ENCODE assay signal across 9 cellular contexts in the genomic region with DNA sequence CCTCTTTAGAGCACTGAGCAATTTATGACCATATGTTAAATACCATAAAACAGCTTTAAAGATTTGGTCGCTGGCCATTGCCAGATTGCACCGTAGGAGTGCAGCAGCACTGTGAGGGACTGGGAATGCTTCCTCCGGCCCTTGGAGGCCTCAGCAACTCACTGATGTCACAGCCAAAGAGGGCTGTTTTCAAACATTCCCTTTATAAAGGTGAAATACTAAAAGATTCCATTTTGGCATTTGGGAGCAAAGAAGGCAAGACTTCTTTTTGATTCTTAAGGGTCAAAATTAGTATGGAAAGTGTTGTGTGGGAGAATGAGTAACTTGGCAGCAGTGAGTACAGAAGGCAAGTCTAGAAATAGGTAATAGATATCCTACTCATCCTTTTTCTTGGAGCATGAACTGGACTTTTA.
DNase-seq lines count a peak whose midpoint lies in the region; ATAC-seq, FAIRE-seq and TF ChIP-seq lines count a peak whose summit lies in the region.
"Had no signal": no experiment of that assay in that cellular context is flagged by ENCODE, and none has a peak within 500 bp of the region (broad histone marks: within the 10 kb centered on the region; RNA-seq: fewer than 3 reads in every experiment).

No MANE protein-coding gene starts in this region.

- H3K4ac ChIP-seq in IMR-90 (ENCODE audit: low read depth, low read length) = peak overlapping the region; percentile 12; the same call in 1 of the 2 replicates

- H3K4me1 ChIP-seq in A549 (peaks cover 63% of the 10 kb centered on the region), IMR-90 (ENCODE audit: control insufficient read depth, insufficient read depth, low read length) (peaks cover 14% of the 10 kb centered on the region), mucosa of descending colon (ENCODE audit: low read depth) (peaks cover 10% of the 10 kb centered on the region)

- H2BK15ac ChIP-seq in IMR-90 (ENCODE audit: low read depth, low read length) = peak overlapping the region; percentile 17; the same call in 1 of the 3 replicates

- no peak for TF ChIP-seq EP300 in A549 (IDR thresholded peaks at IDR 0.05)

- H4K5ac ChIP-seq in IMR-90 (ENCODE audit: low read depth, low read length) = no peak overlapping the region

- WGBS in A549 (ENCODE audit: missing lambda C conversion rate) = 2% methylated on average over 3 of the region's 3 CpGs
- WGBS in IMR-90 (ENCODE audit: extremely low coverage in 2 of 2, insufficient read length in 1 of 2), 2 experiments = no CpG with 5 or more reads among the region's 3 CpGs

- H3K27ac Mint-ChIP-seq in MCF 10A (ENCODE audit: low read depth, unreplicated experiment) = peak overlapping the region; percentile 93

- BruUV-seq in IMR-90 (replicated peaks; lab: Mats Ljungman, UMichigan) (no TSS peak), MCF 10A (replicated peaks; lab: Mats Ljungman, UMichigan) (TSS peak; percentile 69)

- H3K9me1 ChIP-seq in IMR-90 (ENCODE audit: insufficient read depth, low read length) = peaks cover 3% of the 10 kb centered on the region; the same call in 1 of the 2 replicates

- no peaks in the 10 kb centered on the region for H4K20me1 ChIP-seq in IMR-90 (ENCODE audit: insufficient read depth, low read length)

- intact Hi-C loops in IMR-90 (cut with micrococcal nuclease) (loop anchor here (2.0 to 10.0 kb wide), 2 partner anchors 179 to 347 kb away; a partner anchor contains a TSS), MCF 10A (cut with micrococcal nuclease) (loop anchor here (1.0 to 10.0 kb wide), 5 partner anchors 63 to 221 kb away; a partner anchor contains a TSS), mucosa of descending colon (cut with DNase I, micrococcal nuclease) (no loop called here)

- TF ChIP-seq POLR2A in A549 (IDR thresholded peaks at IDR 0.05; ENCODE audit: low read length) (no peak), IMR-90 (IDR thresholded peaks at IDR 0.05; ENCODE audit: low read depth, low read length) (no peak)

- CTCF ChIA-PET in A549 (lab: Yijun Ruan, JAX) (interaction anchor here (1.0 to 2.4 kb wide), 13 partner anchors 10 to 442 kb away, joined by 3 to 11 read pairs (median 4); no protein-coding TSS in a partner anchor), IMR-90 (lab: Yijun Ruan, JAX) (no interaction called here), MCF 10A (lab: Yijun Ruan, JAX) (interaction anchor here (1.5 kb wide), 1 partner anchor 9 kb away, joined by 4 read pairs; no protein-coding TSS in a partner anchor)

- peak overlapping the region; percentile 63; the same call in 1 of the 2 replicates for H2BK120ac ChIP-seq in IMR-90 (ENCODE audit: low read depth, low read length)

- H3K9me3 ChIP-seq in A549 (peaks cover 13% of the 10 kb centered on the region; the same call in 2 of the 3 replicates), IMR-90 (ENCODE audit: control insufficient read depth, insufficient read depth, low read length) (no peaks in the 10 kb centered on the region), mucosa of descending colon (no peaks in the 10 kb centered on the region)

- H3K27ac ChIP-seq in A549 = peak overlapping the region; percentile 80 to 93
- H3K27ac ChIP-seq in IMR-90 (ENCODE audit: insufficient read depth, low read length) = peak overlapping the region; percentile 81

- POLR2A ChIA-PET in A549 (lab: Yijun Ruan, JAX) (interaction anchor here (0.6 to 2.8 kb wide), 7 partner anchors 23 to 447 kb away, joined by 3 to 21 read pairs (median 4); a partner anchor contains a TSS), IMR-90 (lab: Charles Lee; ENCODE audit: unreplicated experiment) (no interaction called here), MCF 10A (lab: Yijun Ruan, JAX) (interaction anchor here (0.7 to 7.1 kb wide), 19 partner anchors 10 to 446 kb away, joined by 3 to 57 read pairs (median 4); a partner anchor contains a TSS)

- H2BK20ac ChIP-seq in IMR-90 (ENCODE audit: low read depth, low read length) = peak overlapping the region; percentile 29; the same call in 1 of the 2 replicates

- FAIRE-seq in A549 (lab: Jason Lieb, UNC) = peak; percentile 46

- H3K36me3 ChIP-seq in IMR-90 (ENCODE audit: control insufficient read depth, insufficient read depth, low read length) = no peaks in the 10 kb centered on the region
- H3K36me3 ChIP-seq in mucosa of descending colon (ENCODE audit: low read depth) = no peaks in the 10 kb centered on the region

- H2AK9ac ChIP-seq in IMR-90 (replicated peaks; ENCODE audit: low read depth, low read length, poor library complexity) = no peak overlapping the region

- ATAC-seq in A549 = peak; percentile 80
- peak; percentile 32 for ATAC-seq in IMR-90 (ENCODE audit: low read depth)
- ATAC-seq in mucosa of descending colon = peak; percentile 65

- H3K4me2 ChIP-seq in A549 = peak overlapping the region; percentile 67
- H3K4me2 ChIP-seq in IMR-90 (ENCODE audit: low read depth, low read length) = peak overlapping the region; percentile 5; the same call in 1 of the 2 replicates

- 0 out of 2 replicates have a peak overlapping the region, but pooled peaks have one; percentile 43 for H3K23ac ChIP-seq in IMR-90 (ENCODE audit: low read depth, low read length)

- H3K14ac ChIP-seq in IMR-90 (replicated peaks; ENCODE audit: low read depth, low read length) = peak overlapping the region; percentile 39

- H2AK5ac ChIP-seq in IMR-90 (ENCODE audit: low read depth, low read length) = 0 out of 2 replicates have a peak overlapping the region, but pooled peaks have one; percentile 1

- H3K4me3 Mint-ChIP-seq in MCF 10A (ENCODE audit: unreplicated experiment) = peak overlapping the region; percentile 2
- H3K4me3 Mint-ChIP-seq: stimulated activated naive B cell treated with anti-CD40 and anti-IgM and Interleukin-4, amounts not matched to agents 10 μg/mL and 1 μg/mL and 100 μg/mL, for 72 hours had no signal

- H3K27me3 ChIP-seq in IMR-90 (ENCODE audit: control insufficient read depth, insufficient read depth, low read length) = no peaks in the 10 kb centered on the region

- no peaks in the 10 kb centered on the region for H3K27me3 Mint-ChIP-seq in MCF 10A (ENCODE audit: insufficient read depth, unreplicated experiment)
- H3K27me3 Mint-ChIP-seq: stimulated activated naive B cell treated with anti-CD40 and anti-IgM and Interleukin-4, amounts not matched to agents 10 μg/mL and 1 μg/mL and 100 μg/mL, for 72 hours had no signal

- TF ChIP-seq RAD21 in A549 (conservative IDR thresholded peaks at IDR 0.05 in 1 of 2, IDR thresholded peaks at IDR 0.05 in 1 of 2) (peak in 1 of 2 experiments; percentile 7; a peak in 1 of 5 replicates), IMR-90 (IDR thresholded peaks at IDR 0.05; ENCODE audit: low read length) (peak; percentile 17)

- H3K9me3 Mint-ChIP-seq in MCF 10A (ENCODE audit: unreplicated experiment) = peaks cover 6% of the 10 kb centered on the region

- peak overlapping the region; percentile 30 for H4K91ac ChIP-seq in IMR-90 (ENCODE audit: insufficient read depth, low read depth, low read length)

- no peak overlapping the region for H2AFZ ChIP-seq in IMR-90 (replicated peaks; ENCODE audit: low read length, poor library complexity)

- H3K4me3 ChIP-seq in A549 (no peak overlapping the region), IMR-90 (ENCODE audit: insufficient read depth, low read depth, low read length) (no peak overlapping the region), mucosa of descending colon (no peak overlapping the region)

- peak overlapping the region; percentile 89 for H2BK5ac ChIP-seq in IMR-90 (ENCODE audit: low read depth, low read length, poor library complexity, severe bottlenecking)

- H3K4me1 Mint-ChIP-seq in MCF 10A (ENCODE audit: insufficient read depth, unreplicated experiment) = peaks cover 52% of the 10 kb centered on the region

- H3K9ac ChIP-seq in IMR-90 (ENCODE audit: low read depth, low read length) = no peak overlapping the region

- peaks cover 20 to 29% of the 10 kb centered on the region in 2 experiments for H3K79me1 ChIP-seq in IMR-90 (ENCODE audit: low read depth in 1 of 2, low read length in 2 of 2)

- no peaks in the 10 kb centered on the region for H3K36me3 Mint-ChIP-seq in MCF 10A (ENCODE audit: insufficient read depth, unreplicated experiment)

- dilution Hi-C loops in IMR-90 (cut with HindIII; ENCODE audit: low sequenced_read_pairs, unreplicated experiment) = no loop called here

- no peak for TF ChIP-seq CTCF in A549 (IDR thresholded peaks at IDR 0.05)
- no peak for TF ChIP-seq CTCF in IMR-90 (conservative IDR thresholded peaks at IDR 0.05; ENCODE audit: low read depth, low read length)
- no peak for TF ChIP-seq CTCF in MCF 10A (IDR thresholded peaks at IDR 0.05; ENCODE audit: unreplicated experiment)
- no peak for TF ChIP-seq CTCF in mucosa of descending colon (IDR thresholded peaks at IDR 0.05)

- H4K8ac ChIP-seq in IMR-90 (ENCODE audit: low read depth in 2 of 2, low read length in 2 of 2) = peak overlapping the region; percentile 0 to 54

- DNase-seq in A549 (ENCODE audit: low read depth in 1 of 2, low spot score in 1 of 2) = peak in 1 of 2 experiments; percentile 58
- DNase-seq in IMR-90 = peak; percentile 45
- DNase-seq in MCF 10A (ENCODE audit: unreplicated experiment) = peak; percentile 46
- peak in 1 of 3 donors; percentile 20 for DNase-seq in mucosa of descending colon
- DNase-seq in mucosa of gallbladder (ENCODE audit: low spot score) = no peak
- no peak for DNase-seq in KG1 (lab: John Stamatoyannopoulos, UW)
- no peak for DNase-seq in NCI-H526 treated with DMSO at 0.1 percent for 48 hours (lab: John Stamatoyannopoulos, UW)
- no peak for DNase-seq in Kasumi-1 (lab: John Stamatoyannopoulos, UW)
- DNase-seq: stimulated activated naive B cell treated with anti-CD40 and anti-IgM and Interleukin-4, amounts not matched to agents 10 μg/mL and 1 μg/mL and 100 μg/mL, for 72 hours had no signal

- H3K56ac ChIP-seq in IMR-90 (ENCODE audit: extremely low read depth, insufficient read depth, low read length) = no peak overlapping the region; the same call in 1 of the 2 replicates

- peak overlapping the region; percentile 1; the same call in 1 of the 2 replicates for H3K18ac ChIP-seq in IMR-90 (ENCODE audit: low read depth, low read length)

- in situ Hi-C loops in IMR-90 (cut with MboI; ENCODE audit: low sequenced_read_pairs) = no loop called here

TF ChIP-seq in A549, 52 proteins besides CTCF, POLR2A, EP300 and RAD21 (continues in another document):
- TF ChIP-seq MAFK (IDR thresholded peaks at IDR 0.05; ENCODE audit: partially characterized antibody) = no peak
- no peak for TF ChIP-seq BHLHE40 (IDR thresholded peaks at IDR 0.05; ENCODE audit: low read depth, low read length)

TF ChIP-seq in IMR-90, 13 proteins besides CTCF, POLR2A, EP300 and RAD21:
- no peak for TF ChIP-seq FOS (IDR thresholded peaks at IDR 0.05; ENCODE audit: low read depth, low read length)
- no peak for TF ChIP-seq CEBPB (IDR thresholded peaks at IDR 0.05; ENCODE audit: low read depth, low read length)
- TF ChIP-seq NFE2L2 (IDR thresholded peaks at IDR 0.05; ENCODE audit: low read depth, low read length) = no peak
- no peak for TF ChIP-seq RCOR1 (IDR thresholded peaks at IDR 0.05; ENCODE audit: insufficient replicate concordance, low read length)
- TF ChIP-seq MAFK (IDR thresholded peaks at IDR 0.05; ENCODE audit: low read depth, low read length) = no peak
TF ChIP-seq in IMR-90: peak in this region for 0.

Comparison
In these comparisons a context has a peak if more than half of its experiments do, and no peak if none do; other contexts are left out.
1. DNase-seq: peak in IMR-90 (single experiment) and MCF 10A (single experiment); none in mucosa of gallbladder (single experiment), KG1 (single experiment), NCI-H526 treated with DMSO at 0.1 percent for 48 hours (single experiment) and Kasumi-1 (0 of 2).
2. intact Hi-C loops: an anchor here in IMR-90 (2.0 to 10.0 kb wide) and MCF 10A (1.0 to 10.0 kb wide); none called in mucosa of descending colon.
3. Peak in every context shown above with its lines, with median percentiles within 50 percentile points of each other: ATAC-seq.